1 cellular context compared by ENCODE assay signal in genomic region chr7:7577888-7578287, GRCh38.
TF ChIP-seq lines count a peak whose summit lies in the region.

No MANE protein-coding gene starts in this region.

TF ChIP-seq in GM12878, 131 proteins besides CTCF, POLR2A, EP300 and RAD21 (continued from another document and continues in another):
- TF ChIP-seq, protein P1, sequence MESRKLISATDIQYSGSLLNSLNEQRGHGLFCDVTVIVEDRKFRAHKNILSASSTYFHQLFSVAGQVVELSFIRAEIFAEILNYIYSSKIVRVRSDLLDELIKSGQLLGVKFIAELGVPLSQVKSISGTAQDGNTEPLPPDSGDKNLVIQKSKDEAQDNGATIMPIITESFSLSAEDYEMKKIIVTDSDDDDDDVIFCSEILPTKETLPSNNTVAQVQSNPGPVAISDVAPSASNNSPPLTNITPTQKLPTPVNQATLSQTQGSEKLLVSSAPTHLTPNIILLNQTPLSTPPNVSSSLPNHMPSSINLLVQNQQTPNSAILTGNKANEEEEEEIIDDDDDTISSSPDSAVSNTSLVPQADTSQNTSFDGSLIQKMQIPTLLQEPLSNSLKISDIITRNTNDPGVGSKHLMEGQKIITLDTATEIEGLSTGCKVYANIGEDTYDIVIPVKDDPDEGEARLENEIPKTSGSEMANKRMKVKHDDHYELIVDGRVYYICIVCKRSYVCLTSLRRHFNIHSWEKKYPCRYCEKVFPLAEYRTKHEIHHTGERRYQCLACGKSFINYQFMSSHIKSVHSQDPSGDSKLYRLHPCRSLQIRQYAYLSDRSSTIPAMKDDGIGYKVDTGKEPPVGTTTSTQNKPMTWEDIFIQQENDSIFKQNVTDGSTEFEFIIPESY (IDR thresholded peaks at IDR 0.05): no peak
- no peak for TF ChIP-seq HDAC6 (IDR thresholded peaks at IDR 0.05; ENCODE audit: unreplicated experiment)
- TF ChIP-seq RB1 (IDR thresholded peaks at IDR 0.05; ENCODE audit: borderline replicate concordance): no peak
- TF ChIP-seq SREBF2 (IDR thresholded peaks at IDR 0.05; ENCODE audit: low read length): no peak
- no peak for TF ChIP-seq NFXL1 (IDR thresholded peaks at IDR 0.05; ENCODE audit: borderline replicate concordance)
- no peak for TF ChIP-seq ZNF384 (IDR thresholded peaks at IDR 0.05; ENCODE audit: borderline replicate concordance, low read depth, low read length)
- peak; percentile 71 for TF ChIP-seq EED (IDR thresholded peaks at IDR 0.05; ENCODE audit: low read depth)
- TF ChIP-seq KDM1A (IDR thresholded peaks at IDR 0.05; ENCODE audit: borderline replicate concordance): no peak
- peak; percentile 90 for TF ChIP-seq RUNX3 (IDR thresholded peaks at IDR 0.05; ENCODE audit: low read length)
- TF ChIP-seq MYB (IDR thresholded peaks at IDR 0.05; ENCODE audit: borderline replicate concordance, low read depth, low read length): no peak
- TF ChIP-seq TCF3 (IDR thresholded peaks at IDR 0.05; ENCODE audit: borderline replicate concordance, insufficient read depth, low read depth, low read length): no peak
- TF ChIP-seq IKZF2 (IDR thresholded peaks at IDR 0.05): peak; percentile 92 to 95
- peak; percentile 23; the same call in 1 of the 2 replicates for TF ChIP-seq MTA2 (IDR thresholded peaks at IDR 0.05; ENCODE audit: low read depth)
- TF ChIP-seq SMC3 (IDR thresholded peaks at IDR 0.05; ENCODE audit: borderline replicate concordance, low read length): no peak
- peak; percentile 68 for TF ChIP-seq RELB (IDR thresholded peaks at IDR 0.05; ENCODE audit: low read depth)
- peak; percentile 39; the same call in 1 of the 2 replicates for TF ChIP-seq NFIC (IDR thresholded peaks at IDR 0.05; ENCODE audit: low read depth, low read length)
- peak; percentile 89; the same call in 1 of the 2 replicates for TF ChIP-seq SPI1 (IDR thresholded peaks at IDR 0.05; ENCODE audit: borderline replicate concordance, insufficient read depth, low read depth, low read length)
- TF ChIP-seq, protein P2, sequence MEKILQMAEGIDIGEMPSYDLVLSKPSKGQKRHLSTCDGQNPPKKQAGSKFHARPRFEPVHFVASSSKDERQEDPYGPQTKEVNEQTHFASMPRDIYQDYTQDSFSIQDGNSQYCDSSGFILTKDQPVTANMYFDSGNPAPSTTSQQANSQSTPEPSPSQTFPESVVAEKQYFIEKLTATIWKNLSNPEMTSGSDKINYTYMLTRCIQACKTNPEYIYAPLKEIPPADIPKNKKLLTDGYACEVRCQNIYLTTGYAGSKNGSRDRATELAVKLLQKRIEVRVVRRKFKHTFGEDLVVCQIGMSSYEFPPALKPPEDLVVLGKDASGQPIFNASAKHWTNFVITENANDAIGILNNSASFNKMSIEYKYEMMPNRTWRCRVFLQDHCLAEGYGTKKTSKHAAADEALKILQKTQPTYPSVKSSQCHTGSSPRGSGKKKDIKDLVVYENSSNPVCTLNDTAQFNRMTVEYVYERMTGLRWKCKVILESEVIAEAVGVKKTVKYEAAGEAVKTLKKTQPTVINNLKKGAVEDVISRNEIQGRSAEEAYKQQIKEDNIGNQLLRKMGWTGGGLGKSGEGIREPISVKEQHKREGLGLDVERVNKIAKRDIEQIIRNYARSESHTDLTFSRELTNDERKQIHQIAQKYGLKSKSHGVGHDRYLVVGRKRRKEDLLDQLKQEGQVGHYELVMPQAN (conservative IDR thresholded peaks at IDR 0.05): no peak
- no peak for TF ChIP-seq CBFB (IDR thresholded peaks at IDR 0.05; ENCODE audit: low read depth)
- no peak for TF ChIP-seq ZNF207 (IDR thresholded peaks at IDR 0.05; ENCODE audit: borderline replicate concordance)
- no peak for TF ChIP-seq JUNB (IDR thresholded peaks at IDR 0.05)
- TF ChIP-seq, protein P3, sequence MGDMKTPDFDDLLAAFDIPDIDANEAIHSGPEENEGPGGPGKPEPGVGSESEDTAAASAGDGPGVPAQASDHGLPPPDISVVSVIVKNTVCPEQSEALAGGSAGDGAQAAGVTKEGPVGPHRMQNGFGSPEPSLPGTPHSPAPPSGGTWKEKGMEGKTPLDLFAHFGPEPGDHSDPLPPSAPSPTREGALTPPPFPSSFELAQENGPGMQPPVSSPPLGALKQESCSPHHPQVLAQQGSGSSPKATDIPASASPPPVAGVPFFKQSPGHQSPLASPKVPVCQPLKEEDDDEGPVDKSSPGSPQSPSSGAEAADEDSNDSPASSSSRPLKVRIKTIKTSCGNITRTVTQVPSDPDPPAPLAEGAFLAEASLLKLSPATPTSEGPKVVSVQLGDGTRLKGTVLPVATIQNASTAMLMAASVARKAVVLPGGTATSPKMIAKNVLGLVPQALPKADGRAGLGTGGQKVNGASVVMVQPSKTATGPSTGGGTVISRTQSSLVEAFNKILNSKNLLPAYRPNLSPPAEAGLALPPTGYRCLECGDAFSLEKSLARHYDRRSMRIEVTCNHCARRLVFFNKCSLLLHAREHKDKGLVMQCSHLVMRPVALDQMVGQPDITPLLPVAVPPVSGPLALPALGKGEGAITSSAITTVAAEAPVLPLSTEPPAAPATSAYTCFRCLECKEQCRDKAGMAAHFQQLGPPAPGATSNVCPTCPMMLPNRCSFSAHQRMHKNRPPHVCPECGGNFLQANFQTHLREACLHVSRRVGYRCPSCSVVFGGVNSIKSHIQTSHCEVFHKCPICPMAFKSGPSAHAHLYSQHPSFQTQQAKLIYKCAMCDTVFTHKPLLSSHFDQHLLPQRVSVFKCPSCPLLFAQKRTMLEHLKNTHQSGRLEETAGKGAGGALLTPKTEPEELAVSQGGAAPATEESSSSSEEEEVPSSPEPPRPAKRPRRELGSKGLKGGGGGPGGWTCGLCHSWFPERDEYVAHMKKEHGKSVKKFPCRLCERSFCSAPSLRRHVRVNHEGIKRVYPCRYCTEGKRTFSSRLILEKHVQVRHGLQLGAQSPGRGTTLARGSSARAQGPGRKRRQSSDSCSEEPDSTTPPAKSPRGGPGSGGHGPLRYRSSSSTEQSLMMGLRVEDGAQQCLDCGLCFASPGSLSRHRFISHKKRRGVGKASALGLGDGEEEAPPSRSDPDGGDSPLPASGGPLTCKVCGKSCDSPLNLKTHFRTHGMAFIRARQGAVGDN (IDR thresholded peaks at IDR 0.05): no peak
- no peak for TF ChIP-seq SP1 (IDR thresholded peaks at IDR 0.05; ENCODE audit: low read depth, low read length)
- no peak for TF ChIP-seq BACH1 (IDR thresholded peaks at IDR 0.05; ENCODE audit: borderline replicate concordance)
- TF ChIP-seq, protein P4, sequence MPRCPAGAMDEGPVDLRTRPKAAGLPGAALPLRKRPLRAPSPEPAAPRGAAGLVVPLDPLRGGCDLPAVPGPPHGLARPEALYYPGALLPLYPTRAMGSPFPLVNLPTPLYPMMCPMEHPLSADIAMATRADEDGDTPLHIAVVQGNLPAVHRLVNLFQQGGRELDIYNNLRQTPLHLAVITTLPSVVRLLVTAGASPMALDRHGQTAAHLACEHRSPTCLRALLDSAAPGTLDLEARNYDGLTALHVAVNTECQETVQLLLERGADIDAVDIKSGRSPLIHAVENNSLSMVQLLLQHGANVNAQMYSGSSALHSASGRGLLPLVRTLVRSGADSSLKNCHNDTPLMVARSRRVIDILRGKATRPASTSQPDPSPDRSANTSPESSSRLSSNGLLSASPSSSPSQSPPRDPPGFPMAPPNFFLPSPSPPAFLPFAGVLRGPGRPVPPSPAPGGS (IDR thresholded peaks at IDR 0.05; ENCODE audit: borderline replicate concordance, insufficient read depth, low read depth, low read length, poor library complexity, severe bottlenecking): no peak
- no peak for TF ChIP-seq FOXM1 (IDR thresholded peaks at IDR 0.05; ENCODE audit: low read depth, low read length)
- TF ChIP-seq IRF4 (IDR thresholded peaks at IDR 0.05; ENCODE audit: low read depth, low read length): no peak
- TF ChIP-seq NBN (IDR thresholded peaks at IDR 0.05): peak; percentile 60; the same call in 1 of the 2 replicates
- TF ChIP-seq, protein P5, sequence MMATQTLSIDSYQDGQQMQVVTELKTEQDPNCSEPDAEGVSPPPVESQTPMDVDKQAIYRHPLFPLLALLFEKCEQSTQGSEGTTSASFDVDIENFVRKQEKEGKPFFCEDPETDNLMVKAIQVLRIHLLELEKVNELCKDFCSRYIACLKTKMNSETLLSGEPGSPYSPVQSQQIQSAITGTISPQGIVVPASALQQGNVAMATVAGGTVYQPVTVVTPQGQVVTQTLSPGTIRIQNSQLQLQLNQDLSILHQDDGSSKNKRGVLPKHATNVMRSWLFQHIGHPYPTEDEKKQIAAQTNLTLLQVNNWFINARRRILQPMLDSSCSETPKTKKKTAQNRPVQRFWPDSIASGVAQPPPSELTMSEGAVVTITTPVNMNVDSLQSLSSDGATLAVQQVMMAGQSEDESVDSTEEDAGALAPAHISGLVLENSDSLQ (IDR thresholded peaks at IDR 0.05): no peak
- TF ChIP-seq PAX8 (IDR thresholded peaks at IDR 0.05): no peak
- no peak for TF ChIP-seq REST (IDR thresholded peaks at IDR 0.05; ENCODE audit: low read depth, low read length)
- no peak for TF ChIP-seq HSF1 (IDR thresholded peaks at IDR 0.05; ENCODE audit: low read depth, low read length)
- no peak for TF ChIP-seq ZBTB4 (CRISPR knock-in tag; IDR thresholded peaks at IDR 0.05)
- TF ChIP-seq CEBPB (IDR thresholded peaks at IDR 0.05; ENCODE audit: borderline replicate concordance in 1 of 2, low read depth in 2 of 2, low read length in 2 of 2): no peak
- peak; percentile 80 for TF ChIP-seq IKZF1 (conservative IDR thresholded peaks at IDR 0.05)
- TF ChIP-seq SUZ12 (IDR thresholded peaks at IDR 0.05; ENCODE audit: unreplicated experiment): no peak
- TF ChIP-seq WRNIP1 (IDR thresholded peaks at IDR 0.05; ENCODE audit: borderline replicate concordance, low read depth, low read length): no peak
